ENCODE assay signal across 8 cellular contexts in the genomic region with DNA sequence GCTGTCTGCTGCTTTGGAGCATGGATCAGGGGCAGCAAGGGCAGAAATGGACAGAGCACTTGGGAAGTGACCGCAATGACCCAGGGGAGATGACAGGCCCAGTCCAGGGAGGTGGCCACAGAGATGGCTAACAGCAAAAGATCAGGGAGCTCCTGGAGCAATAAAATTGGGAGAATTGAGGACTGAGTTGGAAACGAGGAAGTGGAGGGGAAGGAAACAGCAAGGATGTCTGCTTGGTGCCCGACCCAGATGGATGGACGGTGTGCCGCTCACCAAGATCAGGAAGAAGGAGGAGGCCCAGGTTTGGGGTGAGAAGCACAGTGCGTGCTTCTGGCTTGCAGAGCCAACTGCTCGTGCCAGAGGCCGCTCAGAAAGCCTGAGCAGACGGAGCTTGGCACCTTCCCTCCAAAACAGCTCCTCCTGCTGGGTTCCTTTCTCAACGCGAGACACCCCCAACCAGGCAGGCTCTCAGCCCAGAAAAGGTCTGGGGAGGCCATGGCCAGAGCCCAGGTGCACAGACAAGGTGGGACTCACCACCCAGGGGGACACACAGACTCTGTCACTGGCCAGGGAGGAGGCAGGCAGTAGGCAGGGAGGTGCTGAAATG. TPM values are rescaled to one million over a fixed set of nuclear protein-coding genes. Genes with fewer than 3 reads are reported as not detected.
DNase-seq lines count a peak whose midpoint lies in the region; ATAC-seq and TF ChIP-seq lines count a peak whose summit lies in the region.

No MANE protein-coding gene starts in this region.

- peaks cover 8% of the 10 kb centered on the region for H3K27me3 Mint-ChIP-seq in activated T-helper 2 cell treated with anti-CD3 and anti-CD28 coated beads, Interferon-gamma antibody, Interleukin-2, Interleukin-4, amounts not matched to agents 10 μg/mL and 5 μg/mL and 100 μg/mL, durations not matched to agents 14 hours and 24 hours and 36 hours (ENCODE audit: low read depth)

- no peak overlapping the region for H3K4me3 Mint-ChIP-seq in activated T-helper 2 cell treated with anti-CD3 and anti-CD28 coated beads, Interferon-gamma antibody, Interleukin-2, Interleukin-4, amounts not matched to agents 10 μg/mL and 5 μg/mL and 100 μg/mL, durations not matched to agents 14 hours and 24 hours and 36 hours (ENCODE audit: low read depth)

- DNase-seq in ACHN (peak; percentile 33), UCSD-AML1 (lab: John Stamatoyannopoulos, UW; ENCODE audit: unreplicated experiment) (peak; percentile 49), head of caudate nucleus (peak in 23 of 42 donors; percentile 37 to 80 (median 56)), NCI-H2029 (lab: John Stamatoyannopoulos, UW) (no peak)
- DNase-seq in stimulated activated CD8-positive, alpha-beta memory T cell treated with anti-CD3 and anti-CD28 coated beads, Interleukin-4, amount 100 ng/mL, for 48 hours: no peak
- DNase-seq in activated T-helper 2 cell treated with anti-CD3 and anti-CD28 coated beads, Interferon-gamma antibody, Interleukin-2, Interleukin-4, amounts not matched to agents 10 μg/mL and 5 μg/mL and 100 μg/mL, durations not matched to agents 14 hours and 24 hours and 36 hours (ENCODE audit: low spot score): no peak

- TF ChIP-seq CTCF in GM12872 (IDR thresholded peaks at IDR 0.05; ENCODE audit: insufficient read depth, low read depth, low read length): peak; percentile 51

- no peak overlapping the region for H3K27ac Mint-ChIP-seq in activated T-helper 2 cell treated with anti-CD3 and anti-CD28 coated beads, Interferon-gamma antibody, Interleukin-2, Interleukin-4, amounts not matched to agents 10 μg/mL and 5 μg/mL and 100 μg/mL, durations not matched to agents 14 hours and 24 hours and 36 hours

- H3K36me3 Mint-ChIP-seq in activated T-helper 2 cell treated with anti-CD3 and anti-CD28 coated beads, Interferon-gamma antibody, Interleukin-2, Interleukin-4, amounts not matched to agents 10 μg/mL and 5 μg/mL and 100 μg/mL, durations not matched to agents 14 hours and 24 hours and 36 hours (ENCODE audit: low read depth): no peaks in the 10 kb centered on the region

- in situ Hi-C loops in ACHN (cut with HindIII; ENCODE audit: low pct_ligation_motif_present, low pct_unique_long_range_greater_than_20kb, low sequenced_read_pairs): no loop called here

- ATAC-seq in HG02938 (IDR thresholded peaks at IDR 0.05; ENCODE audit: unreplicated experiment): no peak

- intact Hi-C loops in head of caudate nucleus (cut with DNase I): no loop called here
- intact Hi-C loops in activated T-helper 2 cell treated with anti-CD3 and anti-CD28 coated beads, Interferon-gamma antibody, Interleukin-2, Interleukin-4, amounts not matched to agents 10 μg/mL and 5 μg/mL and 100 μg/mL, durations not matched to agents 14 hours and 24 hours and 36 hours (cut with micrococcal nuclease): no loop called here

- peaks cover 15% of the 10 kb centered on the region for H3K4me1 Mint-ChIP-seq in activated T-helper 2 cell treated with anti-CD3 and anti-CD28 coated beads, Interferon-gamma antibody, Interleukin-2, Interleukin-4, amounts not matched to agents 10 μg/mL and 5 μg/mL and 100 μg/mL, durations not matched to agents 14 hours and 24 hours and 36 hours (ENCODE audit: low read depth)

- no peaks in the 10 kb centered on the region for H3K9me3 Mint-ChIP-seq in activated T-helper 2 cell treated with anti-CD3 and anti-CD28 coated beads, Interferon-gamma antibody, Interleukin-2, Interleukin-4, amounts not matched to agents 10 μg/mL and 5 μg/mL and 100 μg/mL, durations not matched to agents 14 hours and 24 hours and 36 hours

RNA-seq across cellular contexts. Expression of gene SLC34A1, which starts 1.7 kb away (rescaled TPM):
- total RNA-seq in activated T-helper 2 cell treated with anti-CD3 and anti-CD28 coated beads, Interferon-gamma antibody, Interleukin-2, Interleukin-4, amounts not matched to agents 10 μg/mL and 5 μg/mL and 100 μg/mL, durations not matched to agents 14 hours and 24 hours and 36 hours: not detected in 2 replicates

RNA-seq across cellular contexts. Expression of gene PFN3, which starts 17.9 kb away (rescaled TPM):
- total RNA-seq in activated T-helper 2 cell treated with anti-CD3 and anti-CD28 coated beads, Interferon-gamma antibody, Interleukin-2, Interleukin-4, amounts not matched to agents 10 μg/mL and 5 μg/mL and 100 μg/mL, durations not matched to agents 14 hours and 24 hours and 36 hours: not detected in 2 replicates

RNA-seq across cellular contexts. Expression of gene RGS14, which starts 24.8 kb away (rescaled TPM):
- total RNA-seq in activated T-helper 2 cell treated with anti-CD3 and anti-CD28 coated beads, Interferon-gamma antibody, Interleukin-2, Interleukin-4, amounts not matched to agents 10 μg/mL and 5 μg/mL and 100 μg/mL, durations not matched to agents 14 hours and 24 hours and 36 hours: 36.2 and 40.5 TPM in 2 replicates

RNA-seq across cellular contexts. Expression of gene F12, which starts 26.8 kb away (rescaled TPM):
- total RNA-seq in activated T-helper 2 cell treated with anti-CD3 and anti-CD28 coated beads, Interferon-gamma antibody, Interleukin-2, Interleukin-4, amounts not matched to agents 10 μg/mL and 5 μg/mL and 100 μg/mL, durations not matched to agents 14 hours and 24 hours and 36 hours: 3.5 and 5.8 TPM in 2 replicates

RNA-seq across cellular contexts. Expression of gene LMAN2, which starts 31.1 kb away (rescaled TPM):
- total RNA-seq in activated T-helper 2 cell treated with anti-CD3 and anti-CD28 coated beads, Interferon-gamma antibody, Interleukin-2, Interleukin-4, amounts not matched to agents 10 μg/mL and 5 μg/mL and 100 μg/mL, durations not matched to agents 14 hours and 24 hours and 36 hours: 130 and 137 TPM in 2 replicates

Comparison
In these comparisons a context has a peak if more than half of its experiments do, and no peak if none do; other contexts are left out.
1. DNase-seq: peak in ACHN (single experiment), UCSD-AML1 (single experiment) and head of caudate nucleus (23 of 42); none in stimulated activated CD8-positive, alpha-beta memory T cell treated with anti-CD3 and anti-CD28 coated beads, Interleukin-4, amount 100 ng/mL, for 48 hours (single experiment), NCI-H2029 (single experiment) and activated T-helper 2 cell treated with anti-CD3 and anti-CD28 coated beads, Interferon-gamma antibody, Interleukin-2, Interleukin-4, amounts not matched to agents 10 μg/mL and 5 μg/mL and 100 μg/mL, durations not matched to agents 14 hours and 24 hours and 36 hours (single experiment).